Comparison of ENCODE assay signal across 8 cellular contexts in genomic region chr2:152525277-152525838, GRCh38.
DNase-seq lines count a peak whose midpoint lies in the region; ATAC-seq and TF ChIP-seq lines count a peak whose summit lies in the region.

No MANE protein-coding gene starts in this region.

- TF ChIP-seq CTCF in epithelial cell of proximal tubule (conservative IDR thresholded peaks at IDR 0.05; ENCODE audit: low read depth, low read length): peak; percentile 10

- H3K4me1 Mint-ChIP-seq in natural killer cell treated with Interleukin-12 subunit alpha and Interleukin-12 subunit beta and Interleukin-15 and Interleukin-18, amount 100 ng/mL, for 72 hours (ENCODE audit: low read depth in 2 of 2): peaks cover 6 to 9% of the 10 kb centered on the region in 2 donors

- peak; percentile 60 to 64 for ATAC-seq in natural killer cell treated with Interleukin-12 subunit alpha and Interleukin-12 subunit beta and Interleukin-15 and Interleukin-18, amount 100 ng/mL, for 72 hours

- no peak overlapping the region for H3K4me3 Mint-ChIP-seq in natural killer cell treated with Interleukin-12 subunit alpha and Interleukin-12 subunit beta and Interleukin-15 and Interleukin-18, amount 100 ng/mL, for 72 hours

- H3K27ac Mint-ChIP-seq in natural killer cell treated with Interleukin-12 subunit alpha and Interleukin-12 subunit beta and Interleukin-15 and Interleukin-18, amount 100 ng/mL, for 72 hours: peak overlapping the region in 1 of 2 donors; percentile 7

- H3K27me3 Mint-ChIP-seq in natural killer cell treated with Interleukin-12 subunit alpha and Interleukin-12 subunit beta and Interleukin-15 and Interleukin-18, amount 100 ng/mL, for 72 hours: no peaks in the 10 kb centered on the region

- no peaks in the 10 kb centered on the region for H3K36me3 Mint-ChIP-seq in natural killer cell treated with Interleukin-12 subunit alpha and Interleukin-12 subunit beta and Interleukin-15 and Interleukin-18, amount 100 ng/mL, for 72 hours

- intact Hi-C loops in posterior vena cava (cut with DNase I): no loop called here

- DNase-seq in DMS153 treated with DMSO at 0.1 percent for 48 hours (lab: John Stamatoyannopoulos, UW; ENCODE audit: unreplicated experiment) (peak; percentile 63), NCI-H526 treated with DMSO at 0.1 percent for 48 hours (lab: John Stamatoyannopoulos, UW) (peak; percentile 47), epithelial cell of proximal tubule (ENCODE audit: low read depth) (no peak), NCI-H2227 (lab: John Stamatoyannopoulos, UW; ENCODE audit: unreplicated experiment) (no peak), NCI-H345 (lab: John Stamatoyannopoulos, UW) (no peak), activated T-cell treated with anti-CD3 and anti-CD28 coated beads for 4 hours (no peak), posterior vena cava (ENCODE audit: low spot score) (no peak)
- no peak for DNase-seq in natural killer cell treated with Interleukin-12 subunit alpha and Interleukin-12 subunit beta and Interleukin-15 and Interleukin-18, amount 100 ng/mL, for 72 hours (ENCODE audit: low spot score)

- H3K9me3 Mint-ChIP-seq in natural killer cell treated with Interleukin-12 subunit alpha and Interleukin-12 subunit beta and Interleukin-15 and Interleukin-18, amount 100 ng/mL, for 72 hours: no peaks in the 10 kb centered on the region

- peak overlapping the region; percentile 21 for H3K4me3 ChIP-seq in epithelial cell of proximal tubule (ENCODE audit: low read depth, low read length)

Comparison
In these comparisons a context has a peak if more than half of its experiments do, and no peak if none do; other contexts are left out.
1. DNase-seq: peak in DMS153 treated with DMSO at 0.1 percent for 48 hours (single experiment) and NCI-H526 treated with DMSO at 0.1 percent for 48 hours (single experiment); none in epithelial cell of proximal tubule (single experiment), natural killer cell treated with Interleukin-12 subunit alpha and Interleukin-12 subunit beta and Interleukin-15 and Interleukin-18, amount 100 ng/mL, for 72 hours (single experiment), NCI-H2227 (single experiment), NCI-H345 (single experiment), activated T-cell treated with anti-CD3 and anti-CD28 coated beads for 4 hours (single experiment) and posterior vena cava (single experiment).